7 cellular contexts compared by ENCODE assay signal in the genomic region with DNA sequence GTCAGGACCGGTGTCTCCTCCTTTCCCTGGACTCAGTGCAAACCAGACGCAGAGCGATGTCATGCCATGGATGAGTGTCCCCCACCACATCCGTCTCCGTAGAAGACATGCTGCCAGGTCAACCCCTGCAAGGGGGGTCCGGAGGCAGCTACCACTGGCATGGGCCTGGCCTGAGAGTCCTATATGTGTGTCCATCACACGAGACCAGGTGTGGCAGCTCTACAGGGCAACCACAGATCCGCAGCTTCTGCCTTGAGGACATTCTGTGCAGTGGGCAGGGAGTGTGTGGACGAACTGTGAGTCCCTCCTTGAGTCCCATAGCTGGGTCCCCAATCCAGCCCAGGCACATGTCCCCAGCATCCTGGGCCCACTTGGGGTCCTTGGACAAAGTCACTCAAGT.
DNase-seq lines count a peak whose midpoint lies in the region; ATAC-seq, FAIRE-seq and TF ChIP-seq lines count a peak whose summit lies in the region.
"Not testable (repeated sequence)": the region's sequence is repeated elsewhere in the genome, so short reads cannot be mapped to it uniquely, and the experiment has no call there.

No MANE protein-coding gene starts in this region.

- not testable (repeated sequence) for H3K9me3 Mint-ChIP-seq in activated B cell treated with CpG ODN at 0.5 μM for 24 hours; chondrocyte (ENCODE audit: low read depth); naive thymus-derived CD4-positive, alpha-beta T cell; stimulated activated memory B cell treated with anti-CD40 and anti-IgM and Interleukin-4, amounts not matched to agents 10 μg/mL and 1 μg/mL and 100 μg/mL, for 72 hours

- CTCF ChIA-PET in activated B cell treated with CpG ODN at 0.5 μM for 24 hours (lab: Charles Lee); naive thymus-derived CD4-positive, alpha-beta T cell (lab: Charles Lee): not testable (repeated sequence)

- intact Hi-C loops in activated B cell treated with CpG ODN at 0.5 μM for 24 hours (cut with micrococcal nuclease); kidney (cut with DNase I); naive thymus-derived CD4-positive, alpha-beta T cell (cut with micrococcal nuclease); upper lobe of right lung (cut with DNase I): not testable (repeated sequence)

- FAIRE-seq in kidney (lab: Jason Lieb, UNC) = not testable (repeated sequence)

- peaks cover 4 to 16% (median 8%) of the 10 kb centered on the region in 10 experiments; a peak in 19 of 20 replicates for H3K4me1 ChIP-seq in BLaER1 treated with 17β-estradiol and CSF1 and Interleukin-3, amounts not matched to agents 10 nM and 100 nM
- H3K4me1 ChIP-seq in kidney (ENCODE audit: control insufficient read depth in 1 of 2, insufficient read depth in 1 of 2, low read depth in 1 of 2, low read length in 2 of 2); naive thymus-derived CD4-positive, alpha-beta T cell (ENCODE audit: control insufficient read depth in 2 of 2, insufficient read depth in 2 of 2, low read length in 2 of 2); upper lobe of right lung: not testable (repeated sequence)

- not testable (repeated sequence) for H3K4me1 Mint-ChIP-seq in activated B cell treated with CpG ODN at 0.5 μM for 24 hours; chondrocyte (ENCODE audit: low read depth); naive thymus-derived CD4-positive, alpha-beta T cell; stimulated activated memory B cell treated with anti-CD40 and anti-IgM and Interleukin-4, amounts not matched to agents 10 μg/mL and 1 μg/mL and 100 μg/mL, for 72 hours

- H3K27ac Mint-ChIP-seq in activated B cell treated with CpG ODN at 0.5 μM for 24 hours; chondrocyte (ENCODE audit: unreplicated experiment); naive thymus-derived CD4-positive, alpha-beta T cell; stimulated activated memory B cell treated with anti-CD40 and anti-IgM and Interleukin-4, amounts not matched to agents 10 μg/mL and 1 μg/mL and 100 μg/mL, for 72 hours: not testable (repeated sequence)

- POLR2A ChIA-PET in activated B cell treated with CpG ODN at 0.5 μM for 24 hours (lab: Charles Lee); naive thymus-derived CD4-positive, alpha-beta T cell (lab: Charles Lee): not testable (repeated sequence)

- peak overlapping the region in 8 of 11 experiments; percentile 31 to 71 (median 58); a peak in 13 of 22 replicates for H3K4me2 ChIP-seq in BLaER1 treated with 17β-estradiol and CSF1 and Interleukin-3, amounts not matched to agents 10 nM and 100 nM

- TF ChIP-seq CTCF in activated B cell treated with CpG ODN at 0.5 μM for 24 hours (IDR thresholded peaks at IDR 0.05); chondrocyte (IDR thresholded peaks at IDR 0.05); kidney (IDR thresholded peaks at IDR 0.05; ENCODE audit: borderline replicate concordance, extremely low read depth, insufficient read depth); upper lobe of right lung (IDR thresholded peaks at IDR 0.05): not testable (repeated sequence)

- DNase-seq in activated B cell treated with CpG ODN at 0.5 μM for 24 hours (peak; percentile 13), chondrocyte (ENCODE audit: low spot score) (peak; percentile 67), kidney (peak; percentile 10)
- not testable (repeated sequence) for DNase-seq in naive thymus-derived CD4-positive, alpha-beta T cell; upper lobe of right lung

- H3K4me3 ChIP-seq in BLaER1 treated with 17β-estradiol and CSF1 and Interleukin-3, amounts not matched to agents 10 nM and 100 nM; kidney (ENCODE audit: low read length in 2 of 2); naive thymus-derived CD4-positive, alpha-beta T cell (ENCODE audit: low read length); upper lobe of right lung: not testable (repeated sequence)

- not testable (repeated sequence) for H3K27ac ChIP-seq in BLaER1 treated with 17β-estradiol and CSF1 and Interleukin-3, amounts not matched to agents 10 nM and 100 nM; kidney (ENCODE audit: low read depth in 2 of 2, low read length in 2 of 2); naive thymus-derived CD4-positive, alpha-beta T cell (ENCODE audit: low read depth, low read length); upper lobe of right lung

- H3K4me3 Mint-ChIP-seq in activated B cell treated with CpG ODN at 0.5 μM for 24 hours; chondrocyte (ENCODE audit: unreplicated experiment); naive thymus-derived CD4-positive, alpha-beta T cell; stimulated activated memory B cell treated with anti-CD40 and anti-IgM and Interleukin-4, amounts not matched to agents 10 μg/mL and 1 μg/mL and 100 μg/mL, for 72 hours: not testable (repeated sequence)

- not testable (repeated sequence) for H3K27me3 Mint-ChIP-seq in activated B cell treated with CpG ODN at 0.5 μM for 24 hours; chondrocyte (ENCODE audit: low read depth); naive thymus-derived CD4-positive, alpha-beta T cell; stimulated activated memory B cell treated with anti-CD40 and anti-IgM and Interleukin-4, amounts not matched to agents 10 μg/mL and 1 μg/mL and 100 μg/mL, for 72 hours

- not testable (repeated sequence) for H3K27me3 ChIP-seq in BLaER1 treated with 17β-estradiol and CSF1 and Interleukin-3, amounts not matched to agents 10 nM and 100 nM; naive thymus-derived CD4-positive, alpha-beta T cell (ENCODE audit: control insufficient read depth in 2 of 2, insufficient read depth in 2 of 2, low read length in 2 of 2); upper lobe of right lung

- H3K9ac ChIP-seq in BLaER1 treated with 17β-estradiol and CSF1 and Interleukin-3, amounts not matched to agents 10 nM and 100 nM; kidney (ENCODE audit: low read length in 2 of 2): not testable (repeated sequence)

- not testable (repeated sequence) for H4K20me1 ChIP-seq in BLaER1 treated with 17β-estradiol and CSF1 and Interleukin-3, amounts not matched to agents 10 nM and 100 nM

- not testable (repeated sequence) for H3K36me3 Mint-ChIP-seq in activated B cell treated with CpG ODN at 0.5 μM for 24 hours (ENCODE audit: low read depth); chondrocyte (ENCODE audit: low read depth); naive thymus-derived CD4-positive, alpha-beta T cell; stimulated activated memory B cell treated with anti-CD40 and anti-IgM and Interleukin-4, amounts not matched to agents 10 μg/mL and 1 μg/mL and 100 μg/mL, for 72 hours

- not testable (repeated sequence) for H3K36me3 ChIP-seq in BLaER1 treated with 17β-estradiol and CSF1 and Interleukin-3, amounts not matched to agents 10 nM and 100 nM; kidney (ENCODE audit: control insufficient read depth in 1 of 2, insufficient read depth in 2 of 2, low read length in 2 of 2); naive thymus-derived CD4-positive, alpha-beta T cell (ENCODE audit: control insufficient read depth in 2 of 3, insufficient read depth in 3 of 3, low read length in 3 of 3); upper lobe of right lung

- ATAC-seq in activated B cell treated with CpG ODN at 0.5 μM for 24 hours (ENCODE audit: low read depth) = not testable (repeated sequence)
- ATAC-seq in naive thymus-derived CD4-positive, alpha-beta T cell = peak; percentile 29
- ATAC-seq in stimulated activated memory B cell treated with anti-CD40 and anti-IgM and Interleukin-4, amounts not matched to agents 10 μg/mL and 1 μg/mL and 100 μg/mL, for 72 hours = peak; percentile 38
- ATAC-seq in upper lobe of right lung = peak; percentile 40

- H3K9me3 ChIP-seq in BLaER1 treated with 17β-estradiol and CSF1 and Interleukin-3, amounts not matched to agents 10 nM and 100 nM (replicated peaks in 1 of 11); kidney (ENCODE audit: control insufficient read depth in 1 of 2, low read length in 2 of 2); naive thymus-derived CD4-positive, alpha-beta T cell (ENCODE audit: control insufficient read depth in 2 of 3, low read length in 3 of 3); upper lobe of right lung: not testable (repeated sequence)
